9 cellular contexts compared by ENCODE assay signal in the genomic region with DNA sequence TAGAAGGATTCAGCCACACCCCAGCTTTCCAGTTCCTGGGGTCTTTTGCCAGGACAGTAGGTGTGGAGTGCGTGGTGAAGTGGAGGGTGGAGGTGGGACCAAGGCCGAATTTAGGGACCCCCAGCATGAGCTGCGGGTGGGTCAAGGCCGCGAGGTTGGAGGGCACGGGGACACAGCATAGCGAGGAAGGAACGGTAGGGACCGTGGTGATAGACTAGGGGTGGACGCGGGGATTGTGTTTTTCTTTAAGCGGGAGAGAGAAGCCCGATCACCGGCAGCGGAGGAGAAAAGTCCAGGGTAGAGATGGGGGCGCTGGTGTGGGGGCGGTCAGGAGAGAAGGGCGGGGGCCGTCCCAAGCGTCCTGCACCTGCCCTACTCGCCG. TPM values are rescaled to one million over a fixed set of nuclear protein-coding genes. Genes with fewer than 3 reads are reported as not detected.
A peak's percentile ranks its signal among the peaks of the same experiment; 100 is the strongest.
DNase-seq lines count a peak whose midpoint lies in the region; ATAC-seq and TF ChIP-seq lines count a peak whose summit lies in the region.
"Had no signal": no experiment of that assay in that cellular context is flagged by ENCODE, and none has a peak within 500 bp of the region (broad histone marks: within the 10 kb centered on the region; RNA-seq: fewer than 3 reads in every experiment).

No MANE protein-coding gene starts in this region.

- peaks cover 48% of the 10 kb centered on the region for H3K27me3 Mint-ChIP-seq in Calu3 (ENCODE audit: unreplicated experiment)

- peaks cover 13% of the 10 kb centered on the region for H3K36me3 Mint-ChIP-seq in Calu3 (ENCODE audit: insufficient read depth, unreplicated experiment)

- H3K4me1 ChIP-seq in fibroblast of lung (ENCODE audit: control insufficient read depth, extremely low read depth, insufficient read depth, low read length) (no peaks in the 10 kb centered on the region), prostate gland (replicated peaks) (no peaks in the 10 kb centered on the region)

- H3K4me3 Mint-ChIP-seq in Calu3 (ENCODE audit: low read depth, unreplicated experiment), result peak overlapping the region; percentile 89

- intact Hi-C loops in Calu3 (cut with micrococcal nuclease; ENCODE audit: unreplicated experiment), result no loop called here
- intact Hi-C loops in prostate gland (cut with DNase I), result no loop called here

- peak overlapping the region in 3 of 4 experiments; percentile 24 to 45 (median 29) for H3K4me3 ChIP-seq in fibroblast of lung (replicated peaks in 1 of 4; ENCODE audit: control extremely low read depth in 1 of 4, insufficient read depth in 1 of 4, low read depth in 3 of 4, low read length in 4 of 4)
- H3K4me3 ChIP-seq in prostate gland, result peak overlapping the region; percentile 6 to 24

- no TSS peak for BruUV-seq in Calu3 (replicated peaks; lab: Mats Ljungman, UMichigan)

- H3K27me3 ChIP-seq in fibroblast of lung (ENCODE audit: control insufficient read depth, insufficient read depth, low read length) (peaks cover 19% of the 10 kb centered on the region), prostate gland (replicated peaks; ENCODE audit: insufficient read depth) (peaks cover 3% of the 10 kb centered on the region)

- no peak overlapping the region for H2AFZ ChIP-seq in fibroblast of lung (ENCODE audit: low read length)

- H3K27ac ChIP-seq in fibroblast of lung (ENCODE audit: insufficient read depth, low read length), result no peak overlapping the region
- H3K27ac ChIP-seq in prostate gland, result no peak overlapping the region

- CTCF ChIA-PET in Calu3 (lab: Charles Lee), result interaction anchor here (0.6 to 1.8 kb wide), 2 partner anchors 15 to 617 kb away, joined by 3 to 4 read pairs; no protein-coding TSS in a partner anchor

- H3K4me1 Mint-ChIP-seq in Calu3 (ENCODE audit: low read depth, unreplicated experiment), result peaks cover 10% of the 10 kb centered on the region

- no peak overlapping the region for H3K9ac ChIP-seq in fibroblast of lung (ENCODE audit: insufficient read depth, low read length)

- H3K9me3 Mint-ChIP-seq in Calu3 (ENCODE audit: low read depth, unreplicated experiment), result peaks cover 7% of the 10 kb centered on the region

- ATAC-seq in SK-N-SH treated with all-trans-retinoic acid at 6 μM for 48 hours, result peak; percentile 43
- ATAC-seq in GM19463 (IDR thresholded peaks at IDR 0.05; ENCODE audit: unreplicated experiment), result no peak

- TF ChIP-seq CTCF in Calu3 (IDR thresholded peaks at IDR 0.05; ENCODE audit: unreplicated experiment) (no peak), fibroblast of lung (conservative IDR thresholded peaks at IDR 0.05 in 1 of 2, IDR thresholded peaks at IDR 0.05 in 1 of 2; ENCODE audit: low read depth in 1 of 2, low read length in 2 of 2) (no peak), prostate gland (IDR thresholded peaks at IDR 0.05) (no peak)

- DNase-seq in Calu3, result no peak
- no peak for DNase-seq in fibroblast of lung (ENCODE audit: low read depth in 2 of 2)
- no peak for DNase-seq in prostate gland (ENCODE audit: low spot score)
- DNase-seq in A172 (ENCODE audit: low spot score), result no peak
- DNase-seq in effector CD4-positive, alpha-beta T cell, result no peak
- DNase-seq in cerebellar cortex (ENCODE audit: low spot score), result no peak

- peak overlapping the region; percentile 77 for H3K4me2 ChIP-seq in fibroblast of lung (ENCODE audit: extremely low read depth, insufficient read depth, low read length)

- H3K79me2 ChIP-seq in fibroblast of lung (ENCODE audit: control insufficient read depth, insufficient read depth, low read length), result no peaks in the 10 kb centered on the region

- no peak for TF ChIP-seq POLR2A in prostate gland (IDR thresholded peaks at IDR 0.05)

- H3K9me3 ChIP-seq in fibroblast of lung (ENCODE audit: control insufficient read depth, insufficient read depth, low read depth, low read length) (no peaks in the 10 kb centered on the region), prostate gland (no peaks in the 10 kb centered on the region)

- peak overlapping the region; percentile 17 for H3K27ac Mint-ChIP-seq in Calu3 (ENCODE audit: unreplicated experiment)

- no peaks in the 10 kb centered on the region for H4K20me1 ChIP-seq in fibroblast of lung (ENCODE audit: control insufficient read depth, extremely low read depth, insufficient read depth, low read length)

- H3K36me3 ChIP-seq in fibroblast of lung (ENCODE audit: control insufficient read depth, insufficient read depth, low read length) (no peaks in the 10 kb centered on the region), prostate gland (no peaks in the 10 kb centered on the region)

- WGBS in prostate gland, result 5% methylated on average over 22 of the region's 22 CpGs

TF ChIP-seq in SK-N-SH treated with all-trans-retinoic acid at 6 μM for 48 hours, 23 proteins besides CTCF, POLR2A, EP300 and RAD21:
- no peak for TF ChIP-seq ZNF565 (CRISPR knock-in tag; conservative IDR thresholded peaks at IDR 0.05; ENCODE audit: low read depth)

RNA-seq across cellular contexts. Expression of a gene that starts 0.3 kb away (rescaled TPM):
- 0.20 and 1.3 TPM in 2 replicates for total RNA-seq in Calu3 (2022)
- under 0.01 TPM in 1 of 2 replicates, not detected in the other for total RNA-seq in fibroblast of lung
- 0.01 and 0.02 TPM in 2 replicates for polyA plus RNA-seq in fibroblast of lung
- polyA plus RNA-seq in fibroblast of lung (2012), result not detected in 2 replicates
- not detected in 2 replicates for polyA minus RNA-seq in fibroblast of lung (ENCODE audit: low replicate concordance)
- not detected for total RNA-seq in prostate gland
- not detected in 2 replicates for total RNA-seq in A172 (2014; rRNA removed; shearing (Covaris generic))
- total RNA-seq: HT-29 had no signal
